ENCODE assay signal across 20 cellular contexts in the genomic region with DNA sequence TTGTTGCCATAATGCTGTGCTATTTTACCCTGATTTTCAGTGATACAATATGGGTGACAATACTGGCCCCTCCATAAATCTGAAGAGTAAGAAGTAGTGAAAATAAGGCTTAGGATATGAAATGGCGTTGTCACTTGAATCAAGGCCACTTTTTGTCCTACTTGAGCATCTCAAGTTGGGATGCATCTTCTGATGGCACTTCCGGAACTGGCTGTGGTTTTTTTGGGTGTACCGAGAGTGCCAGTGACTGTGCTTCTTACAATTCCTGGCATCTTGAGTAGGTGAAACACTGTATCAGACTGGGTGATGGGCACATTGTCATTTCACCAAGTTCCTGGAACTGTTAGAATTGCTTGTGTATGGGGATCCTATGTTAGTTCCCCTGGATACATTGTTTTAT. TPM values are rescaled to one million over a fixed set of nuclear protein-coding genes. Genes with fewer than 3 reads are reported as not detected.
DNase-seq lines count a peak whose midpoint lies in the region; ATAC-seq, FAIRE-seq and TF ChIP-seq lines count a peak whose summit lies in the region.
"Had no signal": no experiment of that assay in that cellular context is flagged by ENCODE, and none has a peak within 500 bp of the region (broad histone marks: within the 10 kb centered on the region; RNA-seq: fewer than 3 reads in every experiment).

No MANE protein-coding gene starts in this region.

- H4K20me1 ChIP-seq in HepG2 (ENCODE audit: insufficient read depth, low read length) (0 out of 2 replicates have a peak, but pooled peaks cover 4% of the 10 kb centered on the region), endothelial cell of umbilical vein (replicated peaks; ENCODE audit: control insufficient read depth, extremely low read depth, insufficient read depth, low read length) (no peaks in the 10 kb centered on the region)

- no peak for TF ChIP-seq EP300 in HepG2 (IDR thresholded peaks at IDR 0.05; ENCODE audit: low read depth in 2 of 2, low read length in 2 of 2)
- no peak for TF ChIP-seq EP300 in HepG2 (CRISPR knock-in tag; IDR thresholded peaks at IDR 0.05; ENCODE audit: borderline replicate concordance)

- H3K36me3 ChIP-seq in HepG2 (replicated peaks in 1 of 2; ENCODE audit: control insufficient read depth in 1 of 2, insufficient read depth in 2 of 2, low read length in 2 of 2) (peaks cover 10 to 38% of the 10 kb centered on the region in 2 experiments), right lobe of liver (peaks cover 0 to 11% (median 4%) of the 10 kb centered on the region in 4 donors), endothelial cell of umbilical vein (ENCODE audit: control insufficient read depth in 2 of 2, extremely low read depth in 1 of 2, insufficient read depth in 2 of 2, low read length in 2 of 2) (peaks cover 24 to 26% of the 10 kb centered on the region in 2 experiments), gastrocnemius medialis (peaks cover 0 to 42% of the 10 kb centered on the region in 2 donors)

- no peaks in the 10 kb centered on the region for H3K9me3 ChIP-seq in HepG2 (ENCODE audit: low read length)
- H3K9me3 ChIP-seq in right lobe of liver: no peaks in the 10 kb centered on the region
- H3K9me3 ChIP-seq in endothelial cell of umbilical vein (replicated peaks; ENCODE audit: control insufficient read depth, insufficient read depth, low read length): no peaks in the 10 kb centered on the region
- no peaks in the 10 kb centered on the region for H3K9me3 ChIP-seq in gastrocnemius medialis
- H3K9me3 ChIP-seq: A549 had no signal

- no peaks in the 10 kb centered on the region for H3K27me3 ChIP-seq in HepG2 (ENCODE audit: control insufficient read depth in 1 of 2, insufficient read depth in 2 of 2, low read length in 2 of 2)
- H3K27me3 ChIP-seq in right lobe of liver: no peaks in the 10 kb centered on the region
- no peaks in the 10 kb centered on the region for H3K27me3 ChIP-seq in endothelial cell of umbilical vein (ENCODE audit: control insufficient read depth in 2 of 2, insufficient read depth in 2 of 2, low read length in 2 of 2)
- no peaks in the 10 kb centered on the region for H3K27me3 ChIP-seq in gastrocnemius medialis

- no peak for TF ChIP-seq POLR2A in HepG2 (IDR thresholded peaks at IDR 0.05; ENCODE audit: insufficient read depth in 1 of 2, low read depth in 2 of 2, low read length in 2 of 2)
- TF ChIP-seq POLR2A in right lobe of liver (IDR thresholded peaks at IDR 0.05): no peak
- no peak for TF ChIP-seq POLR2A in endothelial cell of umbilical vein (IDR thresholded peaks at IDR 0.05; ENCODE audit: low read depth, low read length)
- TF ChIP-seq POLR2A in gastrocnemius medialis (IDR thresholded peaks at IDR 0.05): no peak

- no peak overlapping the region for H3K4me3 ChIP-seq in HepG2 (replicated peaks in 1 of 3; ENCODE audit: insufficient read depth in 1 of 3, low read depth in 2 of 3, low read length in 3 of 3)
- H3K4me3 ChIP-seq in right lobe of liver: no peak overlapping the region
- H3K4me3 ChIP-seq in endothelial cell of umbilical vein (replicated peaks in 1 of 3; ENCODE audit: insufficient read depth in 1 of 3, low read depth in 1 of 3, low read length in 3 of 3): no peak overlapping the region
- no peak overlapping the region for H3K4me3 ChIP-seq in gastrocnemius medialis
- H3K4me3 ChIP-seq: A549 had no signal

- H2AFZ ChIP-seq in HepG2 (ENCODE audit: low read length) (no peak overlapping the region), endothelial cell of umbilical vein (ENCODE audit: low read depth, low read length) (no peak overlapping the region)

- BruUV-seq in HepG2 (replicated peaks; lab: Mats Ljungman, UMichigan): TSS peak; percentile 0
- BruUV-seq in endothelial cell of umbilical vein (replicated peaks; lab: Mats Ljungman, UMichigan): no TSS peak

- dilution Hi-C loops in endothelial cell of umbilical vein (cut with MboI; ENCODE audit: extremely low pct_ligation_motif_present, low sequenced_read_pairs): no loop called here

- TF ChIP-seq CTCF in HepG2 (CRISPR knock-in tag; IDR thresholded peaks at IDR 0.05) (no peak), right lobe of liver (IDR thresholded peaks at IDR 0.05) (no peak), endothelial cell of umbilical vein (IDR thresholded peaks at IDR 0.05; ENCODE audit: extremely low read depth in 1 of 2, insufficient read depth in 1 of 2, low read depth in 1 of 2, low read length in 2 of 2) (no peak), gastrocnemius medialis (IDR thresholded peaks at IDR 0.05 in 4 of 5, conservative IDR thresholded peaks at IDR 0.05 in 1 of 5) (no peak)

- in situ Hi-C loops in HepG2 (cut with HindIII; ENCODE audit: extremely low pct_ligation_motif_present, low pct_unique_long_range_greater_than_20kb): no loop called here
- in situ Hi-C loops in gastrocnemius medialis (cut with MboI; ENCODE audit: low sequenced_read_pairs in 4 of 4): loop anchor here in 1 of 4 donors (25.0 kb wide), 1 partner anchor 166 kb away; no protein-coding TSS in a partner anchor

- POLR2A ChIA-PET in HepG2 (lab: Yijun Ruan, JAX) (no interaction called here), endothelial cell of umbilical vein (lab: Charles Lee) (no interaction called here)

- H3K4me1 ChIP-seq in HepG2 (ENCODE audit: insufficient read depth, low read length): peaks cover 78% of the 10 kb centered on the region
- peaks cover 0 to 50% (median 28%) of the 10 kb centered on the region in 4 donors for H3K4me1 ChIP-seq in right lobe of liver
- H3K4me1 ChIP-seq in endothelial cell of umbilical vein (ENCODE audit: control insufficient read depth, extremely low read depth, insufficient read depth, low read length): peaks cover 20% of the 10 kb centered on the region
- peaks cover 34 to 53% of the 10 kb centered on the region in 2 donors for H3K4me1 ChIP-seq in gastrocnemius medialis

- DNase-seq in HepG2 (ENCODE audit: low spot score): no peak
- no peak for DNase-seq in right lobe of liver
- DNase-seq in endothelial cell of umbilical vein (ENCODE audit: low read depth, low spot score): no peak
- no peak for DNase-seq in gastrocnemius medialis
- DNase-seq in stimulated activated naive CD4-positive, alpha-beta T cell (lab: John Stamatoyannopoulos, UW): no peak
- DNase-seq in UCSD-AML1 (lab: John Stamatoyannopoulos, UW; ENCODE audit: unreplicated experiment): no peak
- DNase-seq: DMS53, H7, NCI-H187, NCI-H2171, NCI-H446, NCI-H748 treated with DMSO at 0.1 percent for 48 hours, OCI-M1, RPMI8226 had no signal

- no peak for TF ChIP-seq RAD21 in HepG2 (CRISPR knock-in tag; IDR thresholded peaks at IDR 0.05)

- no peak overlapping the region for H3K4me2 ChIP-seq in HepG2 (ENCODE audit: low read depth, low read length)
- H3K4me2 ChIP-seq in endothelial cell of umbilical vein (ENCODE audit: insufficient read depth, low read length): no peak overlapping the region

- H3K9ac ChIP-seq in HepG2 (ENCODE audit: insufficient read depth, low read depth, low read length) (no peak overlapping the region), endothelial cell of umbilical vein (replicated peaks; ENCODE audit: extremely low read depth, insufficient read depth, low read length) (no peak overlapping the region)

- intact Hi-C loops in HepG2 (cut with micrococcal nuclease; ENCODE audit: unreplicated experiment) (no loop called here), right lobe of liver (cut with DNase I) (no loop called here), endothelial cell of umbilical vein (cut with micrococcal nuclease) (no loop called here), gastrocnemius medialis (cut with DNase I; ENCODE audit: low total_unique reads) (no loop called here)

- ATAC-seq in HepG2 (no peak), right lobe of liver (no peak), gastrocnemius medialis (no peak), GM19397 (IDR thresholded peaks at IDR 0.05; ENCODE audit: unreplicated experiment) (no peak), HG02938 (IDR thresholded peaks at IDR 0.05; ENCODE audit: unreplicated experiment) (no peak)
- ATAC-seq: A549 had no signal

- CTCF ChIA-PET in HepG2 (lab: Yijun Ruan, JAX; ENCODE audit: low intra/inter-chr PET ratio, low total read pairs) (no interaction called here), endothelial cell of umbilical vein (lab: Charles Lee) (interaction anchor here (1.1 kb wide), 1 partner anchor 8 kb away, joined by 3 read pairs; no protein-coding TSS in a partner anchor)

- H3K79me2 ChIP-seq in HepG2 (ENCODE audit: insufficient read depth, low read length) (no peaks in the 10 kb centered on the region), endothelial cell of umbilical vein (ENCODE audit: control insufficient read depth, insufficient read depth, low read length) (no peaks in the 10 kb centered on the region)

- 96% methylated on average over 3 of the region's 3 CpGs for WGBS in HepG2 (ENCODE audit: low lambda C conversion rate)
- WGBS in right lobe of liver (ENCODE audit: insufficient coverage, low coverage, low lambda C conversion rate, missing lambda C conversion rate): 95% methylated on average over 3 of the region's 3 CpGs

- H3K9me1 ChIP-seq in endothelial cell of umbilical vein (replicated peaks; ENCODE audit: control insufficient read depth, extremely low read depth, insufficient read depth, low read length): no peaks in the 10 kb centered on the region

- no peak overlapping the region for H3K27ac ChIP-seq in HepG2 (ENCODE audit: extremely low read length, insufficient read depth, low read length)
- peak overlapping the region in 1 of 3 donors; percentile 92 for H3K27ac ChIP-seq in right lobe of liver
- no peak overlapping the region for H3K27ac ChIP-seq in endothelial cell of umbilical vein (ENCODE audit: insufficient read depth, low read depth, low read length)
- peak overlapping the region in 3 of 4 donors; percentile 52 to 86 (median 81) for H3K27ac ChIP-seq in gastrocnemius medialis
- H3K27ac ChIP-seq: C4-2B, HL-60 had no signal

- FAIRE-seq in HepG2 (lab: Jason Lieb, UNC): no peak
- FAIRE-seq in endothelial cell of umbilical vein (lab: Jason Lieb, UNC): peak; percentile 12
- FAIRE-seq: A549, GM19239 had no signal

RNA-seq across cellular contexts. Expression of a gene that starts 52.5 kb away (rescaled TPM):
- total RNA-seq in HepG2 (2016; rRNA removed; fragmentation: Illumina TruSeq; extraction: Trizol): 19.9 and 32.4 TPM in 2 replicates
- total RNA-seq in HepG2 (2016; cell fraction: cytosol; rRNA removed; fragmentation: Illumina TruSeq; extraction: Trizol; ENCODE audit: low read depth): 8.7 and 8.9 TPM in 2 replicates
- 21.5 and 29.8 TPM in 2 replicates for total RNA-seq in HepG2 (2016; cell fraction: insoluble cytoplasmic fraction; rRNA removed; fragmentation: Illumina TruSeq; extraction: Trizol)
- total RNA-seq in HepG2 (2016; cell fraction: membrane; rRNA removed; fragmentation: Illumina TruSeq; extraction: Trizol): 8.7 and 9.4 TPM in 2 replicates
- 55.5 and 58.9 TPM in 2 replicates for total RNA-seq in HepG2 (2016; cell fraction: nucleus; rRNA removed; fragmentation: Illumina TruSeq; extraction: Trizol)
- 17.2 and 28.5 TPM in 2 replicates for polyA plus RNA-seq in HepG2 (2011; rRNA removed)
- polyA plus RNA-seq in HepG2 (2011; cell fraction: cytosol; rRNA removed): 6.9 and 8.2 TPM in 2 replicates
- 112 TPM in 2 replicates for polyA plus RNA-seq in HepG2 (2011; cell fraction: nucleus; rRNA removed)
- 5.4 and 8.8 TPM in 2 replicates for polyA plus RNA-seq in HepG2 (2012)
- polyA plus RNA-seq in HepG2 (2016; cell fraction: cytosol; fragmentation: Illumina TruSeq; extraction: Trizol; ENCODE audit: low read depth): 1.9 and 2.7 TPM in 2 replicates
- polyA plus RNA-seq in HepG2 (2016; cell fraction: insoluble cytoplasmic fraction; fragmentation: Illumina TruSeq; extraction: Trizol; ENCODE audit: low read depth): 13.1 and 14.9 TPM in 2 replicates
- 2.9 and 3.6 TPM in 2 replicates for polyA plus RNA-seq in HepG2 (2016; cell fraction: membrane; fragmentation: Illumina TruSeq; extraction: Trizol; ENCODE audit: low read depth)
- polyA plus RNA-seq in HepG2 (2016; cell fraction: nucleus; fragmentation: Illumina TruSeq; extraction: Trizol; ENCODE audit: insufficient read depth, low read depth): 110 and 115 TPM in 2 replicates
- polyA minus RNA-seq in HepG2 (2011; rRNA and poly(A)+ RNA removed; ENCODE audit: low replicate concordance): 15.8 and 16.9 TPM in 2 replicates
- 3.3 and 5.4 TPM in 2 replicates for polyA minus RNA-seq in HepG2 (2011; cell fraction: cytosol; rRNA and poly(A)+ RNA removed)
- polyA minus RNA-seq in HepG2 (2011; cell fraction: nucleus; rRNA and poly(A)+ RNA removed): 26.1 and 28.0 TPM in 2 replicates
- 1 to 10 TPM in 4 of 6 experiments, under 1 TPM in 2; 0.82 to 2.5 (median 1.5) TPM for total RNA-seq in right lobe of liver
- 1.3 and 2.1 TPM in 2 replicates for total RNA-seq in endothelial cell of umbilical vein
- 0.79 and 0.80 TPM in 2 replicates for polyA plus RNA-seq in endothelial cell of umbilical vein
- polyA plus RNA-seq in endothelial cell of umbilical vein (2011; cell fraction: cytosol; rRNA removed): 0.35 and 0.79 TPM in 2 replicates
- polyA plus RNA-seq in endothelial cell of umbilical vein (2011; cell fraction: nucleus; rRNA removed): 1.7 and 3.3 TPM in 2 replicates
- 0.54 and 0.67 TPM in 2 replicates for polyA plus RNA-seq in endothelial cell of umbilical vein (2012)
- polyA minus RNA-seq in endothelial cell of umbilical vein: 2.7 and 3.1 TPM in 2 replicates
- polyA minus RNA-seq in endothelial cell of umbilical vein (2011; cell fraction: cytosol; rRNA and poly(A)+ RNA removed): 2.6 TPM
- polyA minus RNA-seq in endothelial cell of umbilical vein (2011; cell fraction: nucleus; rRNA and poly(A)+ RNA removed): 0.77 and 4.0 TPM in 2 replicates
- 10 to 100 TPM in 2 of 4 donors, 1 to 10 TPM in 2; 2.7 to 42.5 (median 11.9) TPM for total RNA-seq in gastrocnemius medialis

Comparison
In these comparisons a context has a peak if more than half of its experiments do, and no peak if none do; other contexts are left out.
1. H3K27ac ChIP-seq: peak in gastrocnemius medialis (3 of 4); none in HepG2 (single experiment) and endothelial cell of umbilical vein (single experiment).